17 cellular contexts compared by ENCODE assay signal in genomic region chr18:56823986-56824385, GRCh38.
DNase-seq lines count a peak whose midpoint lies in the region; ATAC-seq and TF ChIP-seq lines count a peak whose summit lies in the region.
"Had no signal": no experiment of that assay in that cellular context is flagged by ENCODE, and none has a peak within 500 bp of the region (broad histone marks: within the 10 kb centered on the region; RNA-seq: fewer than 3 reads in every experiment).

No MANE protein-coding gene starts in this region.

- DNase-seq in A673 (ENCODE audit: low spot score) (peak; percentile 9), EL (peak; percentile 69), epithelial cell of esophagus (ENCODE audit: low read depth) (peak; percentile 4), hypothalamus (lab: John Stamatoyannopoulos, UW) (no peak), upper lobe of right lung (no peak), NCI-H1092 treated with DMSO at 0.1 percent for 48 hours (lab: John Stamatoyannopoulos, UW) (no peak)
- DNase-seq: CD8-positive, alpha-beta memory T cell; NCI-H1048; NCI-H1436 treated with DMSO at 0.1 percent for 48 hours; NCI-H2029; NCI-H345; NCI-H524 treated with DMSO at 0.1 percent for 48 hours; Peyer's patch had no signal

- no TSS peak for BruUV-seq in A673 (replicated peaks; lab: Mats Ljungman, UMichigan)

- intact Hi-C loops in A673 (cut with micrococcal nuclease; ENCODE audit: unreplicated experiment), result no loop called here
- intact Hi-C loops in upper lobe of right lung (cut with DNase I), result no loop called here

- no peaks in the 10 kb centered on the region for H3K9me3 ChIP-seq in A673 (ENCODE audit: low read depth, low read length, poor library complexity, severe bottlenecking)
- H3K9me3 ChIP-seq in neutrophil, result no peaks in the 10 kb centered on the region
- H3K9me3 ChIP-seq in upper lobe of right lung, result no peaks in the 10 kb centered on the region
- H3K9me3 ChIP-seq: A549, Peyer's patch had no signal

- H3K4me1 ChIP-seq in A673 (ENCODE audit: insufficient read depth, low read length, poor library complexity, severe bottlenecking) (no peaks in the 10 kb centered on the region), neutrophil (ENCODE audit: control insufficient read depth in 1 of 2, insufficient read depth in 1 of 2, low read depth in 1 of 2, low read length in 1 of 2) (peaks cover 16 to 26% of the 10 kb centered on the region in 2 experiments), upper lobe of right lung (no peaks in the 10 kb centered on the region)
- H3K4me1 ChIP-seq: A549, Peyer's patch had no signal

- POLR2A ChIA-PET in A673 (lab: Charles Lee; ENCODE audit: low non-redundant PET), result no interaction called here

- H3K27me3 ChIP-seq in A673 (replicated peaks; ENCODE audit: insufficient read depth, low read depth, low read length, poor library complexity), result no peaks in the 10 kb centered on the region
- no peaks in the 10 kb centered on the region for H3K27me3 ChIP-seq in neutrophil
- no peaks in the 10 kb centered on the region for H3K27me3 ChIP-seq in upper lobe of right lung
- H3K27me3 ChIP-seq: BLaER1 treated with 17β-estradiol and CSF1 and Interleukin-3, amounts not matched to agents 10 nM and 100 nM; Peyer's patch had no signal

- TF ChIP-seq CTCF in A673 (conservative IDR thresholded peaks at IDR 0.05; ENCODE audit: low read depth, low read length) (no peak), epithelial cell of esophagus (IDR thresholded peaks at IDR 0.05; ENCODE audit: insufficient read depth, low read depth, low read length, missing control alignments) (no peak), neutrophil (IDR thresholded peaks at IDR 0.05) (no peak), upper lobe of right lung (IDR thresholded peaks at IDR 0.05) (no peak)

- no peaks in the 10 kb centered on the region for H3K36me3 ChIP-seq in A673 (ENCODE audit: insufficient read depth, low read length, poor library complexity, severe bottlenecking)
- no peaks in the 10 kb centered on the region for H3K36me3 ChIP-seq in neutrophil
- no peaks in the 10 kb centered on the region for H3K36me3 ChIP-seq in upper lobe of right lung
- H3K36me3 ChIP-seq: Peyer's patch had no signal

- ATAC-seq in upper lobe of right lung, result no peak
- ATAC-seq: A549 had no signal

- H3K27ac ChIP-seq in A673 (ENCODE audit: low read depth, low read length, poor library complexity, severe bottlenecking), result no peak overlapping the region
- H3K27ac ChIP-seq in neutrophil, result peak overlapping the region; percentile 77
- no peak overlapping the region for H3K27ac ChIP-seq in upper lobe of right lung
- H3K27ac ChIP-seq: A549; BLaER1 treated with 17β-estradiol and CSF1 and Interleukin-3, amounts not matched to agents 10 nM and 100 nM; KMS-11; Peyer's patch had no signal

- CTCF ChIA-PET in A673 (lab: Charles Lee), result no interaction called here

- H3K4me3 ChIP-seq in A673 (ENCODE audit: low read depth, low read length, poor library complexity, severe bottlenecking), result no peak overlapping the region
- no peak overlapping the region for H3K4me3 ChIP-seq in epithelial cell of esophagus (ENCODE audit: low read length)
- no peak overlapping the region for H3K4me3 ChIP-seq in neutrophil (ENCODE audit: low read depth in 1 of 2, low read length in 1 of 2)
- no peak overlapping the region for H3K4me3 ChIP-seq in upper lobe of right lung
- H3K4me3 ChIP-seq: A549; BLaER1 treated with 17β-estradiol and CSF1 and Interleukin-3, amounts not matched to agents 10 nM and 100 nM; Peyer's patch had no signal

Comparison
In these comparisons a context has a peak if more than half of its experiments do, and no peak if none do; other contexts are left out.
1. DNase-seq: peak in A673 (single experiment), EL (single experiment) and epithelial cell of esophagus (single experiment); none in hypothalamus (0 of 51), upper lobe of right lung (single experiment) and NCI-H1092 treated with DMSO at 0.1 percent for 48 hours (single experiment).